Comparison of ENCODE assay signal across 8 cellular contexts in the genomic region with DNA sequence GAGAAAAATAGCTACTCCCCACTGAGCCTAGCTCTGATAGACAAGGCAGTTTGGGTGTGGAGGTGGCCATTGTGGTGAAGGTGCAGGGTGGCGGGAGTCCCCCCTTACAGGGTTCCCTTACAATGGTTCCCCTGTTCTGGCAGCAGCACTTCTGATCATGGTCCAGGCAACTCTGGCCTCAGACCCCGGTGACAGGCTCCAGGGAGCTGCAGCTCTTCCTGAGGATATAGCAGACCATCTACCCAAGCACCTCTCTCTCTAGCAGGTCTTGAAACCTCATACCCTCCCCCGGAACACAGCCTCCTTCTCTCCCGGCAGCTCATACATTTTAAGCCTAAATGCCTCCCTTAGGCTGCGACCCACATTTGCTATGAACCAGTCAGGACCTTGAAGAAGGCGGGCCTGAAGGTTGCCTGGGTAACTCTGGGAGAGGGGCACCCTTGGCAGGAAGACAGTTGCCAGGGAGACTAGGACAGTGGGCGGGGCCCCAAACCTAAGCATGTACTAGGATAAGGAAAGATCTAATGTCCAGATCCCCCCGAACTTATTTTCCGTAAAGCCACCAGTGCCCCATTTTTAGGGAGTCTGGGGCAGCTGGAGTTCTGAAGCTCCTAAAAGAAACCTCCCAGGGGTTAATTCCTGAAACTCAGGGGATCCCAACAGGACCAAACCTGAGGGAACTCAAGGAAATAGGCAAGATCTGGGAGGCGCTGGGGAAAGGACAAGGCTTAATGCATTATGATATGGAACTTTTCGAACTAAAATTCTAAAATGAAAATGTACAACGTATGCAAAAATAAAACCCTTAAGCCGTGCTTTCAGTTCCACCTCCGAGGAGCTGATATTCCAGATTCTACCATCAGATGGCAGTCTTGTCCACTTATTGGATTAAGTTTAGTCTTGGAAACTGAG. TPM values are rescaled to one million over a fixed set of nuclear protein-coding genes. Genes with fewer than 3 reads are reported as not detected.
DNase-seq lines count a peak whose midpoint lies in the region; ATAC-seq and TF ChIP-seq lines count a peak whose summit lies in the region.

No MANE protein-coding gene starts in this region.

- ATAC-seq in DND-41 (ENCODE audit: insufficient read depth, low read depth) (peak; percentile 89), GM21723 (IDR thresholded peaks at IDR 0.05; ENCODE audit: unreplicated experiment) (peak; percentile 83)
- peak; percentile 73 to 84 for ATAC-seq in natural killer cell treated with Interleukin-12 subunit alpha and Interleukin-12 subunit beta and Interleukin-15 and Interleukin-18, amount 100 ng/mL, for 72 hours

- H3K36me3 Mint-ChIP-seq in activated T-helper 1 cell treated with anti-CD3 and anti-CD28 coated beads, Interleukin-12 subunit alpha, Interleukin-12 subunit beta, Interleukin-2, Interleukin-4 antibody, amounts not matched to agents 30 ng/mL and 10 ng/mL and 1 ng/mL, durations not matched to agents 14 hours and 24 hours and 36 hours (ENCODE audit: low read depth): no peaks in the 10 kb centered on the region
- H3K36me3 Mint-ChIP-seq in natural killer cell treated with Interleukin-12 subunit alpha and Interleukin-12 subunit beta and Interleukin-15 and Interleukin-18, amount 100 ng/mL, for 72 hours: no peaks in the 10 kb centered on the region

- H3K27ac Mint-ChIP-seq in activated T-helper 1 cell treated with anti-CD3 and anti-CD28 coated beads, Interleukin-12 subunit alpha, Interleukin-12 subunit beta, Interleukin-2, Interleukin-4 antibody, amounts not matched to agents 30 ng/mL and 10 ng/mL and 1 ng/mL, durations not matched to agents 14 hours and 24 hours and 36 hours: peak overlapping the region; percentile 73
- peak overlapping the region; percentile 30 to 72 for H3K27ac Mint-ChIP-seq in natural killer cell treated with Interleukin-12 subunit alpha and Interleukin-12 subunit beta and Interleukin-15 and Interleukin-18, amount 100 ng/mL, for 72 hours

- peak overlapping the region; percentile 30 to 59 for H3K4me3 ChIP-seq in DND-41 (ENCODE audit: low read depth in 1 of 2, low read length in 2 of 2)
- H3K4me3 ChIP-seq in Peyer's patch: peak overlapping the region; percentile 39 to 60 (median 47)

- no peak for TF ChIP-seq POLR2A in Peyer's patch (IDR thresholded peaks at IDR 0.05)

- no peaks in the 10 kb centered on the region for H3K36me3 ChIP-seq in DND-41 (ENCODE audit: insufficient read depth, low read length)
- H3K36me3 ChIP-seq in Peyer's patch: no peaks in the 10 kb centered on the region

- peak overlapping the region; percentile 87 for H2AFZ ChIP-seq in DND-41 (ENCODE audit: low read depth, low read length)

- H3K4me3 Mint-ChIP-seq in activated T-helper 1 cell treated with anti-CD3 and anti-CD28 coated beads, Interleukin-12 subunit alpha, Interleukin-12 subunit beta, Interleukin-2, Interleukin-4 antibody, amounts not matched to agents 30 ng/mL and 10 ng/mL and 1 ng/mL, durations not matched to agents 14 hours and 24 hours and 36 hours: peak overlapping the region; percentile 79
- H3K4me3 Mint-ChIP-seq in natural killer cell treated with Interleukin-12 subunit alpha and Interleukin-12 subunit beta and Interleukin-15 and Interleukin-18, amount 100 ng/mL, for 72 hours: peak overlapping the region; percentile 89

- H3K9me3 ChIP-seq in DND-41 (ENCODE audit: insufficient read depth, low read length, severe bottlenecking): no peaks in the 10 kb centered on the region
- H3K9me3 ChIP-seq in Peyer's patch: no peaks in the 10 kb centered on the region

- DNase-seq in DND-41 (peak; percentile 96), KG1 (lab: John Stamatoyannopoulos, UW) (peak; percentile 60), Peyer's patch (peak in 2 of 3 donors; percentile 94), fibroblast of the conjunctiva (ENCODE audit: low read depth) (peak; percentile 87), stromal cell of bone marrow (ENCODE audit: low read depth) (peak; percentile 74)
- peak; percentile 73 for DNase-seq in activated T-helper 1 cell treated with anti-CD3 and anti-CD28 coated beads, Interleukin-12 subunit alpha, Interleukin-12 subunit beta, Interleukin-2, Interleukin-4 antibody, amounts not matched to agents 30 ng/mL and 10 ng/mL and 1 ng/mL, durations not matched to agents 14 hours and 24 hours and 36 hours (ENCODE audit: low spot score)
- peak; percentile 75 for DNase-seq in natural killer cell treated with Interleukin-12 subunit alpha and Interleukin-12 subunit beta and Interleukin-15 and Interleukin-18, amount 100 ng/mL, for 72 hours (ENCODE audit: low spot score)

- intact Hi-C loops in activated T-helper 1 cell treated with anti-CD3 and anti-CD28 coated beads, Interleukin-12 subunit alpha, Interleukin-12 subunit beta, Interleukin-2, Interleukin-4 antibody, amounts not matched to agents 30 ng/mL and 10 ng/mL and 1 ng/mL, durations not matched to agents 14 hours and 24 hours and 36 hours (cut with micrococcal nuclease): loop anchor here (1.0 to 2.0 kb wide), 12 partner anchors 9 to 484 kb away; a partner anchor contains a TSS

- H3K4me1 ChIP-seq in DND-41 (ENCODE audit: insufficient read depth, low read length) (peaks cover 32% of the 10 kb centered on the region), Peyer's patch (peaks cover 0 to 11% (median 9%) of the 10 kb centered on the region in 4 donors)

- H3K27me3 ChIP-seq in DND-41 (ENCODE audit: insufficient read depth, low read length, poor library complexity) (no peaks in the 10 kb centered on the region), Peyer's patch (no peaks in the 10 kb centered on the region)

- no peaks in the 10 kb centered on the region for H3K79me2 ChIP-seq in DND-41 (ENCODE audit: insufficient read depth, low read length)

- peaks cover 44% of the 10 kb centered on the region for H3K4me1 Mint-ChIP-seq in activated T-helper 1 cell treated with anti-CD3 and anti-CD28 coated beads, Interleukin-12 subunit alpha, Interleukin-12 subunit beta, Interleukin-2, Interleukin-4 antibody, amounts not matched to agents 30 ng/mL and 10 ng/mL and 1 ng/mL, durations not matched to agents 14 hours and 24 hours and 36 hours (ENCODE audit: low read depth)
- peaks cover 33 to 42% of the 10 kb centered on the region in 2 donors for H3K4me1 Mint-ChIP-seq in natural killer cell treated with Interleukin-12 subunit alpha and Interleukin-12 subunit beta and Interleukin-15 and Interleukin-18, amount 100 ng/mL, for 72 hours (ENCODE audit: low read depth in 2 of 2)

- TF ChIP-seq CTCF in DND-41 (IDR thresholded peaks at IDR 0.05; ENCODE audit: borderline replicate concordance, extremely low read depth, low read length, poor library complexity, severe bottlenecking) (peak; percentile 95), Peyer's patch (IDR thresholded peaks at IDR 0.05) (peak; percentile 83 to 98 (median 98))

- H3K9me3 Mint-ChIP-seq in activated T-helper 1 cell treated with anti-CD3 and anti-CD28 coated beads, Interleukin-12 subunit alpha, Interleukin-12 subunit beta, Interleukin-2, Interleukin-4 antibody, amounts not matched to agents 30 ng/mL and 10 ng/mL and 1 ng/mL, durations not matched to agents 14 hours and 24 hours and 36 hours: no peaks in the 10 kb centered on the region
- H3K9me3 Mint-ChIP-seq in natural killer cell treated with Interleukin-12 subunit alpha and Interleukin-12 subunit beta and Interleukin-15 and Interleukin-18, amount 100 ng/mL, for 72 hours: no peaks in the 10 kb centered on the region

- peak overlapping the region; percentile 80 for H3K4me2 ChIP-seq in DND-41 (ENCODE audit: insufficient read depth, low read length)

- H3K27ac ChIP-seq in DND-41 (ENCODE audit: low read length) (peak overlapping the region; percentile 67), Peyer's patch (peak overlapping the region; percentile 60 to 90 (median 64))

- no peaks in the 10 kb centered on the region for H4K20me1 ChIP-seq in DND-41 (ENCODE audit: insufficient read depth, low read length)

- peak overlapping the region; percentile 59 for H3K9ac ChIP-seq in DND-41 (ENCODE audit: low read depth, low read length)

- H3K27me3 Mint-ChIP-seq in activated T-helper 1 cell treated with anti-CD3 and anti-CD28 coated beads, Interleukin-12 subunit alpha, Interleukin-12 subunit beta, Interleukin-2, Interleukin-4 antibody, amounts not matched to agents 30 ng/mL and 10 ng/mL and 1 ng/mL, durations not matched to agents 14 hours and 24 hours and 36 hours (ENCODE audit: insufficient read depth): peaks cover 3% of the 10 kb centered on the region
- no peaks in the 10 kb centered on the region for H3K27me3 Mint-ChIP-seq in natural killer cell treated with Interleukin-12 subunit alpha and Interleukin-12 subunit beta and Interleukin-15 and Interleukin-18, amount 100 ng/mL, for 72 hours

RNA-seq across cellular contexts. Expression of a gene that starts 4.6 kb away (rescaled TPM):
- total RNA-seq in Peyer's patch: 10 to 100 TPM in 1 of 4 donors, 1 to 10 TPM in 1, under 1 TPM in 2; 0.35 to 14.9 (median 1.1) TPM
- total RNA-seq in activated T-helper 1 cell treated with anti-CD3 and anti-CD28 coated beads, Interleukin-12 subunit alpha, Interleukin-12 subunit beta, Interleukin-2, Interleukin-4 antibody, amounts not matched to agents 30 ng/mL and 10 ng/mL and 1 ng/mL, durations not matched to agents 14 hours and 24 hours and 36 hours: 14.2 and 15.2 TPM in 2 replicates
- total RNA-seq in natural killer cell treated with Interleukin-12 subunit alpha and Interleukin-12 subunit beta and Interleukin-15 and Interleukin-18, amount 100 ng/mL, for 72 hours: 10 to 100 TPM in 1 of 2 donors, 1 to 10 TPM in 1; 5.0 to 18.4 TPM

RNA-seq across cellular contexts. Expression of a gene that starts 9.6 kb away (rescaled TPM):
- total RNA-seq in Peyer's patch: 100 to 1,000 TPM; 139 to 433 (median 351) TPM
- 183 and 198 TPM in 2 replicates for total RNA-seq in activated T-helper 1 cell treated with anti-CD3 and anti-CD28 coated beads, Interleukin-12 subunit alpha, Interleukin-12 subunit beta, Interleukin-2, Interleukin-4 antibody, amounts not matched to agents 30 ng/mL and 10 ng/mL and 1 ng/mL, durations not matched to agents 14 hours and 24 hours and 36 hours
- total RNA-seq in natural killer cell treated with Interleukin-12 subunit alpha and Interleukin-12 subunit beta and Interleukin-15 and Interleukin-18, amount 100 ng/mL, for 72 hours: 100 to 1,000 TPM; 263 to 327 TPM

RNA-seq across cellular contexts. Expression of a gene that starts 18.2 kb away (rescaled TPM):
- 100 to 1,000 TPM in 1 of 4 donors, 10 to 100 TPM in 3; 47.0 to 113 (median 90.9) TPM for total RNA-seq in Peyer's patch
- 4.2 and 6.7 TPM in 2 replicates for total RNA-seq in activated T-helper 1 cell treated with anti-CD3 and anti-CD28 coated beads, Interleukin-12 subunit alpha, Interleukin-12 subunit beta, Interleukin-2, Interleukin-4 antibody, amounts not matched to agents 30 ng/mL and 10 ng/mL and 1 ng/mL, durations not matched to agents 14 hours and 24 hours and 36 hours
- 10 to 100 TPM; 10.2 to 11.7 TPM for total RNA-seq in natural killer cell treated with Interleukin-12 subunit alpha and Interleukin-12 subunit beta and Interleukin-15 and Interleukin-18, amount 100 ng/mL, for 72 hours

RNA-seq across cellular contexts. Expression of a gene that starts 22.5 kb away (rescaled TPM):
- total RNA-seq in Peyer's patch: 100 to 1,000 TPM in 3 of 4 donors, 10 to 100 TPM in 1; 72.6 to 332 (median 248) TPM
- total RNA-seq in activated T-helper 1 cell treated with anti-CD3 and anti-CD28 coated beads, Interleukin-12 subunit alpha, Interleukin-12 subunit beta, Interleukin-2, Interleukin-4 antibody, amounts not matched to agents 30 ng/mL and 10 ng/mL and 1 ng/mL, durations not matched to agents 14 hours and 24 hours and 36 hours: 62.5 and 64.8 TPM in 2 replicates
- total RNA-seq in natural killer cell treated with Interleukin-12 subunit alpha and Interleukin-12 subunit beta and Interleukin-15 and Interleukin-18, amount 100 ng/mL, for 72 hours: 10 to 100 TPM; 54.8 to 85.8 TPM

RNA-seq across cellular contexts. Expression of a gene that starts 30.7 kb away (rescaled TPM):
- 10 to 100 TPM; 13.1 to 29.0 (median 27.0) TPM for total RNA-seq in Peyer's patch
- total RNA-seq in activated T-helper 1 cell treated with anti-CD3 and anti-CD28 coated beads, Interleukin-12 subunit alpha, Interleukin-12 subunit beta, Interleukin-2, Interleukin-4 antibody, amounts not matched to agents 30 ng/mL and 10 ng/mL and 1 ng/mL, durations not matched to agents 14 hours and 24 hours and 36 hours: 0.88 and 1.1 TPM in 2 replicates
- 1 to 10 TPM; 2.1 to 4.2 TPM for total RNA-seq in natural killer cell treated with Interleukin-12 subunit alpha and Interleukin-12 subunit beta and Interleukin-15 and Interleukin-18, amount 100 ng/mL, for 72 hours

Comparison
In these comparisons a context has a peak if more than half of its experiments do, and no peak if none do; other contexts are left out.
1. Peak in every context shown above with its lines: DNase-seq, ATAC-seq, H3K4me3 ChIP-seq and H3K27ac ChIP-seq.